In genomic region chr3:12138044-12138443, GRCh38 we compare ENCODE assay signal across 8 cellular contexts. TPM values are rescaled to one million over a fixed set of nuclear protein-coding genes. Genes with fewer than 3 reads are reported as not detected.
A peak's percentile ranks its signal among the peaks of the same experiment; 100 is the strongest.
DNase-seq lines count a peak whose midpoint lies in the region; ATAC-seq and TF ChIP-seq lines count a peak whose summit lies in the region.

No MANE protein-coding gene starts in this region.

- no peaks in the 10 kb centered on the region for H3K9me3 ChIP-seq in BLaER1
- H3K9me3 ChIP-seq in HCT116 (ENCODE audit: control insufficient read depth in 1 of 2, insufficient read depth in 1 of 2, low read depth in 1 of 2, low read length in 2 of 2): no peaks in the 10 kb centered on the region
- no peaks in the 10 kb centered on the region for H3K9me3 ChIP-seq in thoracic aorta
- H3K9me3 ChIP-seq in aorta (ENCODE audit: control insufficient read depth, low read length): no peaks in the 10 kb centered on the region

- no peaks in the 10 kb centered on the region for H4K20me1 ChIP-seq in BLaER1
- H4K20me1 ChIP-seq in HCT116 (ENCODE audit: insufficient read depth): no peaks in the 10 kb centered on the region

- H3K36me3 Mint-ChIP-seq in T-helper 2 cell treated with Interferon-gamma antibody and Interleukin-4, amounts not matched to agents 5 μg/mL and 100 μg/mL, for 36 hours (ENCODE audit: low read depth): no peaks in the 10 kb centered on the region

- no peak overlapping the region for H3K27ac Mint-ChIP-seq in T-helper 2 cell treated with Interferon-gamma antibody and Interleukin-4, amounts not matched to agents 5 μg/mL and 100 μg/mL, for 36 hours

- no peaks in the 10 kb centered on the region for H3K9me3 Mint-ChIP-seq in T-helper 2 cell treated with Interferon-gamma antibody and Interleukin-4, amounts not matched to agents 5 μg/mL and 100 μg/mL, for 36 hours

- H3K79me2 ChIP-seq in HCT116 (ENCODE audit: insufficient read depth, low read length): no peaks in the 10 kb centered on the region

- H3K4me1 ChIP-seq in BLaER1 (peaks cover 11% of the 10 kb centered on the region), HCT116 (ENCODE audit: control insufficient read depth in 1 of 2, insufficient read depth in 2 of 2, low read length in 2 of 2) (no peaks in the 10 kb centered on the region), thoracic aorta (ENCODE audit: control insufficient read depth in 1 of 2, low read depth in 2 of 2) (peaks cover 7 to 32% of the 10 kb centered on the region in 2 donors), aorta (ENCODE audit: control insufficient read depth in 1 of 2, insufficient read depth in 2 of 2, low read length in 2 of 2) (no peaks in the 10 kb centered on the region)

- no TSS peak for BruUV-seq in HCT116 (replicated peaks; lab: Mats Ljungman, UMichigan)

- H3K4me3 Mint-ChIP-seq in T-helper 2 cell treated with Interferon-gamma antibody and Interleukin-4, amounts not matched to agents 5 μg/mL and 100 μg/mL, for 36 hours: no peak overlapping the region

- POLR2A ChIA-PET in HCT116 (lab: Charles Lee): no interaction called here

- no peaks in the 10 kb centered on the region for H3K9me2 ChIP-seq in HCT116 (ENCODE audit: insufficient read depth)

- intact Hi-C loops in HCT116 (cut with micrococcal nuclease): loop anchor here (2.0 to 5.0 kb wide), 2 partner anchors 151 to 754 kb away; partner anchors contain the start of gene PPARG
- intact Hi-C loops in Right ventricle myocardium superior (cut with DNase I): loop anchor here (2.0 kb wide), 1 partner anchor 341 kb away; no protein-coding TSS in a partner anchor
- intact Hi-C loops in aorta (cut with DNase I): loop anchor here (10.0 kb wide), 2 partner anchors 147 to 567 kb away; partner anchors contain the start of gene PPARG (in 1 of the 2)

- CTCF ChIA-PET in HCT116 (lab: Charles Lee): interaction anchor here (0.9 to 6.1 kb wide), 4 partner anchors 40 to 345 kb away, joined by 3 to 75 read pairs (median 22); no protein-coding TSS in a partner anchor

- 0 to 9% methylated on average over 1 of the region's 1 CpG for WGBS in aorta, 2 donors

- peak; percentile 53 to 87 (median 65); a peak in 5 of 6 replicates for TF ChIP-seq CTCF in HCT116 (IDR thresholded peaks at IDR 0.05 in 2 of 3, conservative IDR thresholded peaks at IDR 0.05 in 1 of 3; ENCODE audit: borderline replicate concordance in 1 of 3, insufficient read depth in 1 of 3, low read depth in 2 of 3, low read length in 2 of 3)
- TF ChIP-seq CTCF in thoracic aorta (IDR thresholded peaks at IDR 0.05): peak; percentile 13

- TF ChIP-seq RAD21 in HCT116 (IDR thresholded peaks at IDR 0.05; ENCODE audit: low read depth): peak; percentile 84

- no peaks in the 10 kb centered on the region for H3K36me3 ChIP-seq in BLaER1
- no peaks in the 10 kb centered on the region for H3K36me3 ChIP-seq in HCT116 (ENCODE audit: control insufficient read depth in 1 of 2, insufficient read depth in 2 of 2, low read length in 2 of 2)
- H3K36me3 ChIP-seq in thoracic aorta: no peaks in the 10 kb centered on the region
- no peaks in the 10 kb centered on the region for H3K36me3 ChIP-seq in aorta (ENCODE audit: control insufficient read depth in 1 of 2, insufficient read depth in 2 of 2, low read length in 1 of 2)

- H3K9ac ChIP-seq in BLaER1 (no peak overlapping the region), HCT116 (ENCODE audit: low read length) (no peak overlapping the region)

- no peak for TF ChIP-seq POLR2A in HCT116 (IDR thresholded peaks at IDR 0.05; ENCODE audit: borderline replicate concordance, extremely low read depth, insufficient read depth, insufficient read length)

- ATAC-seq in HCT116: peak; percentile 62
- ATAC-seq in Right ventricle myocardium superior (ENCODE audit: poor library complexity): peak; percentile 47
- ATAC-seq in thoracic aorta (ENCODE audit: insufficient number of reproducible peaks, low FRiP score, low read depth): no peak
- no peak for ATAC-seq in aorta (ENCODE audit: low FRiP score)
- ATAC-seq in HG03159 (IDR thresholded peaks at IDR 0.05; ENCODE audit: unreplicated experiment): no peak

- DNase-seq in HCT116 (ENCODE audit: low read depth, low spot score): peak; percentile 8
- peak; percentile 17 for DNase-seq in T-helper 2 cell treated with Interferon-gamma antibody and Interleukin-4, amounts not matched to agents 5 μg/mL and 100 μg/mL, for 36 hours (ENCODE audit: low spot score)
- DNase-seq in Right ventricle myocardium superior: peak; percentile 42
- DNase-seq in thoracic aorta (ENCODE audit: low spot score): no peak
- no peak for DNase-seq in SW480 (ENCODE audit: low spot score)
- DNase-seq in aorta: no peak

- peak overlapping the region; percentile 29 for H3K4me2 ChIP-seq in BLaER1
- no peak overlapping the region for H3K4me2 ChIP-seq in HCT116 (ENCODE audit: low read length)

- RAD21 ChIA-PET in HCT116 (lab: Charles Lee; ENCODE audit: low non-redundant PET in 1 of 2, low total read pairs in 2 of 2, uncharacterized antibody in 2 of 2, unreplicated experiment in 2 of 2): interaction anchor here (1.0 to 1.6 kb wide), 2 partner anchors 342 kb away, joined by 5 to 7 read pairs; no protein-coding TSS in a partner anchor

- H3K27ac ChIP-seq in BLaER1: no peak overlapping the region
- no peak overlapping the region for H3K27ac ChIP-seq in HCT116 (ENCODE audit: low read depth, low read length)
- peak overlapping the region in 1 of 2 donors; percentile 12 for H3K27ac ChIP-seq in thoracic aorta
- H3K27ac ChIP-seq in aorta (ENCODE audit: low read depth in 1 of 2, low read length in 2 of 2): no peak overlapping the region

- no peak overlapping the region for H2AFZ ChIP-seq in HCT116 (ENCODE audit: low read depth, low read length, poor library complexity, severe bottlenecking)

- peaks cover 5% of the 10 kb centered on the region for H3K27me3 Mint-ChIP-seq in T-helper 2 cell treated with Interferon-gamma antibody and Interleukin-4, amounts not matched to agents 5 μg/mL and 100 μg/mL, for 36 hours (ENCODE audit: low read depth)

- no peaks in the 10 kb centered on the region for H3K27me3 ChIP-seq in BLaER1
- H3K27me3 ChIP-seq in HCT116 (ENCODE audit: insufficient read depth, low read length): no peaks in the 10 kb centered on the region
- no peaks in the 10 kb centered on the region for H3K27me3 ChIP-seq in thoracic aorta (replicated peaks; ENCODE audit: insufficient read depth)
- no peaks in the 10 kb centered on the region for H3K27me3 ChIP-seq in aorta (ENCODE audit: control insufficient read depth in 1 of 2, insufficient read depth in 2 of 2, low read length in 1 of 2)

- H3K4me1 Mint-ChIP-seq in T-helper 2 cell treated with Interferon-gamma antibody and Interleukin-4, amounts not matched to agents 5 μg/mL and 100 μg/mL, for 36 hours (ENCODE audit: low read depth): peaks cover 5% of the 10 kb centered on the region

- H3K4me3 ChIP-seq in BLaER1: no peak overlapping the region
- H3K4me3 ChIP-seq in HCT116 (replicated peaks in 1 of 2; ENCODE audit: low read depth in 1 of 2, low read length in 2 of 2): no peak overlapping the region
- no peak overlapping the region for H3K4me3 ChIP-seq in thoracic aorta
- H3K4me3 ChIP-seq in aorta (ENCODE audit: low read length in 2 of 2): no peak overlapping the region

TF ChIP-seq in HCT116, 20 proteins besides CTCF, POLR2A, EP300 and RAD21:
- TF ChIP-seq YY1 (IDR thresholded peaks at IDR 0.05; ENCODE audit: extremely low read depth, insufficient replicate concordance, low read depth, low read length): peak; percentile 89
- TF ChIP-seq ELF1 (IDR thresholded peaks at IDR 0.05; ENCODE audit: borderline replicate concordance, low read depth): no peak

RNA-seq across cellular contexts. Expression of gene TIMP4, which starts 20.7 kb away (rescaled TPM):
- total RNA-seq in HCT116 (2021; ENCODE audit: unreplicated experiment) (not detected), Right ventricle myocardium superior (17.4 TPM), thoracic aorta (10 to 100 TPM; 56.7 to 73.9 TPM), aorta (10 to 100 TPM in 1 of 2 donors, 1 to 10 TPM in 1; 8.3 to 60.1 TPM)
- 0.04 and 0.09 TPM in 2 replicates for polyA plus RNA-seq in HCT116 (2012)
- 10 to 100 TPM; 32.3 to 80.1 TPM for polyA plus RNA-seq in aorta

Comparison
In these comparisons a context has a peak if more than half of its experiments do, and no peak if none do; other contexts are left out.
1. ATAC-seq: peak in HCT116 (single experiment) and Right ventricle myocardium superior (single experiment); none in thoracic aorta (single experiment), aorta (single experiment) and HG03159 (single experiment).
2. DNase-seq: peak in HCT116 (single experiment), T-helper 2 cell treated with Interferon-gamma antibody and Interleukin-4, amounts not matched to agents 5 μg/mL and 100 μg/mL, for 36 hours (single experiment) and Right ventricle myocardium superior (single experiment); none in thoracic aorta (single experiment), SW480 (single experiment) and aorta (0 of 2).